ENCODE assay signal across 22 cellular contexts in genomic region chr4:57157611-57158137, GRCh38. TPM values are rescaled to one million over a fixed set of nuclear protein-coding genes. Genes with fewer than 3 reads are reported as not detected.
"Had no signal": no experiment of that assay in that cellular context is flagged by ENCODE, and none has a peak within 500 bp of the region (broad histone marks: within the 10 kb centered on the region; RNA-seq: fewer than 3 reads in every experiment).

No MANE protein-coding gene starts in this region.

- H3K36me3 ChIP-seq: ascending aorta, colonic mucosa, esophagus muscularis mucosa, right atrium auricular region, spleen, thyroid gland, upper lobe of right lung had no signal

- H3K9me3 ChIP-seq: ascending aorta, colonic mucosa, esophagus muscularis mucosa, psoas muscle, right atrium auricular region, thyroid gland, upper lobe of right lung had no signal

- H3K4me3 ChIP-seq: ascending aorta, colonic mucosa, esophagus muscularis mucosa, psoas muscle, right atrium auricular region, spleen, thyroid gland, upper lobe of right lung had no signal

- ATAC-seq: activated CD4-positive, CD25-positive, alpha-beta regulatory T cell treated with anti-CD3 and anti-CD28 coated beads, Interleukin-2, amount 50 U/mL, for 24 hours; activated T-cell treated with anti-CD3 and anti-CD28 coated beads, Interleukin-2, amount 50 U/mL, for 72 hours; psoas muscle; upper lobe of right lung had no signal

- H3K9me3 Mint-ChIP-seq: activated CD4-positive, alpha-beta memory T cell treated with anti-CD3 and anti-CD28 coated beads, Interleukin-2, amount 10 ng/mL, durations not matched to agents 7 days and 5 days; activated CD4-positive, alpha-beta T cell treated with anti-CD3 and anti-CD28 coated beads, Interleukin-2, amount 10 ng/mL, durations not matched to agents 24 days and 14 days; activated naive CD4-positive, alpha-beta T cell treated with anti-CD3 and anti-CD28 coated beads, Interleukin-2, amount 10 ng/mL, durations not matched to agents 7 days and 5 days; activated T-cell treated with anti-CD3 and anti-CD28 coated beads, Interleukin-2, amount 50 U/mL, for 72 hours; central memory CD8-positive, alpha-beta T cell; naive B cell had no signal

- H3K36me3 Mint-ChIP-seq: activated naive CD4-positive, alpha-beta T cell treated with anti-CD3 and anti-CD28 coated beads, Interleukin-2, amount 10 ng/mL, durations not matched to agents 7 days and 5 days; naive B cell had no signal

- H3K27ac ChIP-seq: ascending aorta, colonic mucosa, esophagus muscularis mucosa, psoas muscle, right atrium auricular region, spleen, thyroid gland, upper lobe of right lung, VCaP had no signal

- H3K27me3 ChIP-seq: ascending aorta, colonic mucosa, esophagus muscularis mucosa, right atrium auricular region, thyroid gland, upper lobe of right lung had no signal

- H3K4me1 Mint-ChIP-seq: activated CD4-positive, alpha-beta memory T cell treated with anti-CD3 and anti-CD28 coated beads, Interleukin-2, amount 10 ng/mL, durations not matched to agents 7 days and 5 days; activated CD4-positive, alpha-beta T cell treated with anti-CD3 and anti-CD28 coated beads, Interleukin-2, amount 10 ng/mL, durations not matched to agents 24 days and 14 days; activated naive CD4-positive, alpha-beta T cell treated with anti-CD3 and anti-CD28 coated beads, Interleukin-2, amount 10 ng/mL, durations not matched to agents 7 days and 5 days; central memory CD8-positive, alpha-beta T cell; naive B cell had no signal

- DNase-seq: activated CD4-positive, alpha-beta memory T cell treated with anti-CD3 and anti-CD28 coated beads, Interleukin-2, amount 10 ng/mL, durations not matched to agents 7 days and 5 days; activated CD4-positive, alpha-beta T cell treated with anti-CD3 and anti-CD28 coated beads, Interleukin-2, amount 10 ng/mL, durations not matched to agents 24 days and 14 days; activated effector memory CD4-positive, alpha-beta T cell treated with anti-CD3 and anti-CD28 coated beads, Interleukin-2, amount 50 U/mL, for 16 hours; activated naive CD4-positive, alpha-beta T cell treated with anti-CD3 and anti-CD28 coated beads, Interleukin-2, amount 10 ng/mL, durations not matched to agents 7 days and 5 days; activated T-cell treated with anti-CD3 and anti-CD28 coated beads, Interleukin-2, amount 50 U/mL, for 72 hours; colonic mucosa; islet precursor cell; left cardiac atrium; naive B cell; psoas muscle; spleen; stimulated activated CD4-positive, alpha-beta T cell treated with anti-CD3 and anti-CD28 coated beads, Interleukin-4, amount 100 ng/mL, for 24 hours; stimulated activated naive CD4-positive, alpha-beta T cell treated with Interleukin-2 at 50 U/mL for 16 hours; SW 1271; thyroid gland; upper lobe of right lung had no signal

- H3K4me1 ChIP-seq: ascending aorta, colonic mucosa, esophagus muscularis mucosa, psoas muscle, right atrium auricular region, thyroid gland, upper lobe of right lung had no signal

- H3K4me3 Mint-ChIP-seq: activated CD4-positive, alpha-beta memory T cell treated with anti-CD3 and anti-CD28 coated beads, Interleukin-2, amount 10 ng/mL, durations not matched to agents 7 days and 5 days; activated CD4-positive, alpha-beta T cell treated with anti-CD3 and anti-CD28 coated beads, Interleukin-2, amount 10 ng/mL, durations not matched to agents 24 days and 14 days; activated naive CD4-positive, alpha-beta T cell treated with anti-CD3 and anti-CD28 coated beads, Interleukin-2, amount 10 ng/mL, durations not matched to agents 7 days and 5 days; activated T-cell treated with anti-CD3 and anti-CD28 coated beads, Interleukin-2, amount 50 U/mL, for 72 hours; central memory CD8-positive, alpha-beta T cell; naive B cell had no signal

- H3K27ac Mint-ChIP-seq: activated CD4-positive, alpha-beta memory T cell treated with anti-CD3 and anti-CD28 coated beads, Interleukin-2, amount 10 ng/mL, durations not matched to agents 7 days and 5 days; activated CD4-positive, alpha-beta T cell treated with anti-CD3 and anti-CD28 coated beads, Interleukin-2, amount 10 ng/mL, durations not matched to agents 24 days and 14 days; activated naive CD4-positive, alpha-beta T cell treated with anti-CD3 and anti-CD28 coated beads, Interleukin-2, amount 10 ng/mL, durations not matched to agents 7 days and 5 days; activated T-cell treated with anti-CD3 and anti-CD28 coated beads, Interleukin-2, amount 50 U/mL, for 72 hours; naive B cell had no signal

RNA-seq across cellular contexts. Expression of gene IGFBP7, which starts 47.5 kb away (rescaled TPM):
- total RNA-seq: activated CD4-positive, alpha-beta memory T cell treated with anti-CD3 and anti-CD28 coated beads, Interleukin-2, amount 10 ng/mL, durations not matched to agents 7 days and 5 days; activated CD4-positive, alpha-beta T cell treated with anti-CD3 and anti-CD28 coated beads, Interleukin-2, amount 10 ng/mL, durations not matched to agents 24 days and 14 days; activated T-cell treated with anti-CD3 and anti-CD28 coated beads, Interleukin-2, amount 50 U/mL, for 72 hours had no signal
